ENCODE assay signal across 23 cellular contexts in genomic region chr6:36671687-36672375, GRCh38. TPM values are rescaled to one million over a fixed set of nuclear protein-coding genes. Genes with fewer than 3 reads are reported as not detected.
DNase-seq lines count a peak whose midpoint lies in the region; ATAC-seq lines count a peak whose summit lies in the region.
"Had no signal": no experiment of that assay in that cellular context is flagged by ENCODE, and none has a peak within 500 bp of the region (broad histone marks: within the 10 kb centered on the region; RNA-seq: fewer than 3 reads in every experiment).

No MANE protein-coding gene starts in this region.

- peaks cover 31 to 36% of the 10 kb centered on the region in 2 donors for H3K4me1 ChIP-seq in neuronal stem cell (ENCODE audit: control insufficient read depth in 2 of 2, insufficient read depth in 1 of 2, low read depth in 1 of 2, low read length in 2 of 2)

- DNase-seq in NCI-H345 (lab: John Stamatoyannopoulos, UW) (peak; percentile 29), NCI-H345 treated with DMSO at 0.1 percent for 48 hours (lab: John Stamatoyannopoulos, UW; ENCODE audit: unreplicated experiment) (no peak), ELF-1 (ENCODE audit: low read depth, low spot score) (peak; percentile 48), NCI-H69 (lab: John Stamatoyannopoulos, UW) (peak; percentile 84), neuronal stem cell (ENCODE audit: low spot score) (no peak), nucleus accumbens (lab: John Stamatoyannopoulos, UW) (no peak)
- DNase-seq: activated CD4-positive, alpha-beta T cell treated with anti-CD3 and anti-CD28 coated beads, Interleukin-2, amount 50 U/mL, for 4 hours; activated CD8-positive, alpha-beta memory T cell treated with anti-CD3 and anti-CD28 coated beads, Interleukin-2, amount 50 U/mL, for 48 hours; DMS53; H9; NCI-H1105 treated with DMSO at 0.1 percent for 48 hours; NCI-H2171; OCI-M1; upper lobe of right lung; WERI-Rb-1 had no signal

- H3K4me2 ChIP-seq in neuronal stem cell (ENCODE audit: insufficient read depth, low read length, poor library complexity, severe bottlenecking) = no peak overlapping the region
- H3K4me2 ChIP-seq: neural progenitor cell had no signal

- H4K91ac ChIP-seq in neuronal stem cell (ENCODE audit: low read depth, low read length, poor library complexity) = peak overlapping the region; percentile 5

- peak overlapping the region; percentile 79 for H2AK5ac ChIP-seq in neuronal stem cell (ENCODE audit: low read depth, low read length)

- H3K4ac ChIP-seq in neuronal stem cell (ENCODE audit: low read length) = no peak overlapping the region

- ATAC-seq in HG03571 (IDR thresholded peaks at IDR 0.05; ENCODE audit: unreplicated experiment) = no peak
- no peak for ATAC-seq in GM21447 (IDR thresholded peaks at IDR 0.05; ENCODE audit: unreplicated experiment)
- ATAC-seq: activated T-helper 17 cell treated with anti-CD3 and anti-CD28 coated beads, Interleukin-2, amount 50 U/mL, for 72 hours; gastroesophageal sphincter; GM12878; Right ventricle myocardium inferior; upper lobe of right lung had no signal

- peak overlapping the region; percentile 18 for H2BK12ac ChIP-seq in neuronal stem cell (ENCODE audit: low read length)

- no peaks in the 10 kb centered on the region for H3K27me3 ChIP-seq in neuronal stem cell (ENCODE audit: control insufficient read depth in 3 of 3, insufficient read depth in 3 of 3, low read depth in 1 of 3, low read length in 3 of 3)
- H3K27me3 ChIP-seq: gastroesophageal sphincter, neural progenitor cell, upper lobe of right lung had no signal

- no CpG with 5 or more reads among the region's 6 CpGs for WGBS in neuronal stem cell (ENCODE audit: extremely low coverage in 2 of 2, insufficient read length in 2 of 2, insufficient replicate concordance in 1 of 2), 2 donors

- peaks cover 2 to 8% of the 10 kb centered on the region in 2 donors for H3K9me3 ChIP-seq in neuronal stem cell (replicated peaks in 1 of 2; ENCODE audit: control insufficient read depth in 2 of 2, insufficient read depth in 1 of 2, low read depth in 1 of 2, low read length in 2 of 2)
- H3K9me3 ChIP-seq: gastroesophageal sphincter, upper lobe of right lung had no signal

- no peak overlapping the region for H2BK5ac ChIP-seq in neuronal stem cell (ENCODE audit: low read length)

- no peak overlapping the region for H3K14ac ChIP-seq in neuronal stem cell (ENCODE audit: low read length)

- no peak overlapping the region for H2BK120ac ChIP-seq in neuronal stem cell (ENCODE audit: low read depth, low read length)

- peak overlapping the region; percentile 38 for H2AFZ ChIP-seq in neuronal stem cell (ENCODE audit: low read length)
- H2AFZ ChIP-seq: neural progenitor cell had no signal

- no peak overlapping the region for H3K9ac ChIP-seq in neuronal stem cell (ENCODE audit: low read depth, low read length, poor library complexity)
- H3K9ac ChIP-seq: neural progenitor cell had no signal

- no peak overlapping the region for H3K23ac ChIP-seq in neuronal stem cell (ENCODE audit: low read depth, low read length, poor library complexity)

- H3K18ac ChIP-seq in neuronal stem cell (ENCODE audit: low read length) = peak overlapping the region; percentile 73

- H3K79me1 ChIP-seq in neuronal stem cell (ENCODE audit: low read depth, low read length) = no peaks in the 10 kb centered on the region

- H3K4me3 ChIP-seq in neuronal stem cell (ENCODE audit: low read length in 2 of 2) = no peak overlapping the region
- H3K4me3 ChIP-seq: gastroesophageal sphincter, GM12878, neural progenitor cell, upper lobe of right lung had no signal

- peak overlapping the region; percentile 18 for H2BK15ac ChIP-seq in neuronal stem cell (ENCODE audit: low read length)

- no peaks in the 10 kb centered on the region for H3K36me3 ChIP-seq in neuronal stem cell (replicated peaks in 1 of 2; ENCODE audit: control insufficient read depth in 2 of 2, insufficient read depth in 2 of 2, low read length in 2 of 2)
- H3K36me3 ChIP-seq: gastroesophageal sphincter, neural progenitor cell, upper lobe of right lung, WERI-Rb-1 had no signal

- H3K27ac ChIP-seq in neuronal stem cell (replicated peaks; ENCODE audit: low read length) = no peak overlapping the region
- H3K27ac ChIP-seq: gastroesophageal sphincter, HL-60, neural progenitor cell, upper lobe of right lung, WERI-Rb-1 had no signal

- H4K8ac ChIP-seq in neuronal stem cell (ENCODE audit: low read depth, low read length) = no peak overlapping the region

RNA-seq across cellular contexts. Expression of gene CDKN1A, which starts 6.7 kb away (rescaled TPM):
- 54.0 TPM for polyA plus RNA-seq in neuronal stem cell (2013, experiment 1 of 2)
- 53.5 TPM for polyA plus RNA-seq in neuronal stem cell (2013, experiment 2 of 2)

RNA-seq across cellular contexts. Expression of gene RAB44, which starts 25.8 kb away (rescaled TPM):
- 0.01 TPM for polyA plus RNA-seq in neuronal stem cell (2013, experiment 1 of 2)
- polyA plus RNA-seq in neuronal stem cell (2013, experiment 2 of 2) = 0.01 TPM

Comparison
In these comparisons a context has a peak if more than half of its experiments do, and no peak if none do; other contexts are left out.
1. DNase-seq: peak in NCI-H345 (single experiment), ELF-1 (single experiment) and NCI-H69 (single experiment); none in NCI-H345 treated with DMSO at 0.1 percent for 48 hours (single experiment), neuronal stem cell (single experiment) and nucleus accumbens (0 of 56).